ENCODE assay signal across 8 cellular contexts in the genomic region with DNA sequence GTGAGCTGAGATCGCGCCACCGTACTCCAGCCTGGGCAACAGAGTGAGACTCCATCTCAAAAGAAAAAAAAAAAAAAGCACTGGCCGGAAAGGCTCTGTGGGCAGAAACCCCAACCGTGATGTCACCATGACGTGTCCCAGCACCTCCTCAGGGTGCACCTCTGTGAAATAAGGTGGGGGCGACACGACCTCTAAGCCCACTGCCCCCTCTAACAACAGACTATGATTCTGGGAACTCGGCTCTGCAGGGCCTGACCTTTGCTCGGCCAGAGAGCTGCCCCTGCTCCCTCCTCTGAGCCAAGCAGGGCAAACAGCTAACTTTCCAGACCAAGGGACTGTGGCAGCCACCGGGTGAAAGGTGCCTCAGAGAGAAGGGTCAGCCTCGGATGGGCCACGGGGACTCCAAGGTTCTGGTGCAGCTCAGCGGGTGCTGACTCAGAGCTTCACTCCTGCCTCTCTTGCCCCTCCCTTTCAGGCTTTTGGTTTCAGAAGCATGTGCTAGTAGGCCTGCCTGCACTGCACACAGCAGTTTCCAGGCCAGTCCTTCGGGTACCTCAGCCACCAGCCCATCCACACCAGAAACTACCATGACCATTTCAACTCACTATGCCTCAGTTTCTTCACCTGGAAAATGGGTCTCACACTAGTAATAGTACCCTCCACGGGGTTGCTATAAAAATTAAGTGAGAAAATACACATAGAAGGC. TPM values are rescaled to one million over a fixed set of nuclear protein-coding genes. Genes with fewer than 3 reads are reported as not detected.
DNase-seq lines count a peak whose midpoint lies in the region; ATAC-seq, FAIRE-seq and TF ChIP-seq lines count a peak whose summit lies in the region.

No MANE protein-coding gene starts in this region.

- DNase-seq in GM12891 (ENCODE audit: insufficient read length, low spot score) (peak; percentile 60), dedifferentiated amniotic fluid mesenchymal stem cell (ENCODE audit: extremely low spot score) (peak; percentile 59), uterus (peak in 1 of 2 donors; percentile 48), SIG-M5 treated with dmso at 0.1 percent for 504 hours (lab: John Stamatoyannopoulos, UW; ENCODE audit: unreplicated experiment) (no peak), BE2C (no peak)
- DNase-seq in activated CD4-positive, alpha-beta T cell treated with anti-CD3 and anti-CD28 coated beads for 36 hours = peak; percentile 81

- intact Hi-C loops in activated CD4-positive, alpha-beta T cell treated with anti-CD3 and anti-CD28 coated beads for 36 hours (cut with DNase I, micrococcal nuclease) = no loop called here
- intact Hi-C loops in uterus (cut with DNase I; ENCODE audit: low total_unique reads) = no loop called here

- H3K4me1 ChIP-seq in neutrophil (ENCODE audit: control insufficient read depth in 1 of 2, insufficient read depth in 1 of 2, low read depth in 1 of 2, low read length in 1 of 2) (peaks cover 43% of the 10 kb centered on the region in 2 experiments), uterus (peaks cover 20 to 43% of the 10 kb centered on the region in 2 donors), BE2C (peaks cover 5% of the 10 kb centered on the region; the same call in 1 of the 2 replicates)

- H3K27ac Mint-ChIP-seq in activated CD4-positive, alpha-beta T cell treated with anti-CD3 and anti-CD28 coated beads for 36 hours = peak overlapping the region; percentile 99

- peaks cover 23% of the 10 kb centered on the region for H3K36me3 Mint-ChIP-seq in activated CD4-positive, alpha-beta T cell treated with anti-CD3 and anti-CD28 coated beads for 36 hours (ENCODE audit: low read depth)

- peak overlapping the region; percentile 80 for H3K4me3 Mint-ChIP-seq in activated CD4-positive, alpha-beta T cell treated with anti-CD3 and anti-CD28 coated beads for 36 hours

- ATAC-seq in HG03039 (IDR thresholded peaks at IDR 0.05; ENCODE audit: unreplicated experiment) = peak; percentile 45
- peak; percentile 56 for ATAC-seq in activated CD4-positive, alpha-beta T cell treated with anti-CD3 and anti-CD28 coated beads for 36 hours

- POLR2A ChIA-PET in activated CD4-positive, alpha-beta T cell treated with anti-CD3 and anti-CD28 coated beads for 36 hours (lab: Charles Lee) = interaction anchor here (0.6 to 1.1 kb wide), 3 partner anchors 12 to 1779 kb away, joined by 3 read pairs; no protein-coding TSS in a partner anchor

- CTCF ChIA-PET in activated CD4-positive, alpha-beta T cell treated with anti-CD3 and anti-CD28 coated beads for 36 hours (lab: Charles Lee) = interaction anchor here (0.6 to 13.7 kb wide), 3 partner anchors 11 to 1788 kb away, joined by 3 to 205 read pairs (median 4); a partner anchor contains a TSS

- TF ChIP-seq POLR2A in GM12891 (IDR thresholded peaks at IDR 0.05; ENCODE audit: low read depth, low read length) = no peak
- no peak for TF ChIP-seq POLR2A in uterus (IDR thresholded peaks at IDR 0.05)

- H3K27me3 ChIP-seq in neutrophil (no peaks in the 10 kb centered on the region), uterus (no peaks in the 10 kb centered on the region), BE2C (no peaks in the 10 kb centered on the region)

- no peaks in the 10 kb centered on the region for H3K9me3 Mint-ChIP-seq in activated CD4-positive, alpha-beta T cell treated with anti-CD3 and anti-CD28 coated beads for 36 hours (ENCODE audit: low read depth)

- TF ChIP-seq CTCF in neutrophil (IDR thresholded peaks at IDR 0.05) (no peak), uterus (IDR thresholded peaks at IDR 0.05) (no peak), BE2C (IDR thresholded peaks at IDR 0.05; ENCODE audit: low read depth, low read length) (no peak)

- FAIRE-seq in GM12891 (lab: Jason Lieb, UNC) = peak; percentile 79

- H3K27ac ChIP-seq in neutrophil = peak overlapping the region; percentile 1
- H3K27ac ChIP-seq in uterus = peak overlapping the region; percentile 98 to 100

- H3K36me3 ChIP-seq in neutrophil (peaks cover 56% of the 10 kb centered on the region), uterus (no peaks in the 10 kb centered on the region), BE2C (no peaks in the 10 kb centered on the region)

- H3K9me3 ChIP-seq in neutrophil (no peaks in the 10 kb centered on the region), uterus (no peaks in the 10 kb centered on the region), BE2C (no peaks in the 10 kb centered on the region)

- no peak overlapping the region for H3K4me3 ChIP-seq in neutrophil (ENCODE audit: low read depth in 1 of 2, low read length in 1 of 2)
- no peak overlapping the region for H3K4me3 ChIP-seq in uterus
- H3K4me3 ChIP-seq in BE2C (ENCODE audit: low read depth, low read length) = no peak overlapping the region

- H3K4me1 Mint-ChIP-seq in activated CD4-positive, alpha-beta T cell treated with anti-CD3 and anti-CD28 coated beads for 36 hours = peaks cover 67% of the 10 kb centered on the region

- H3K27me3 Mint-ChIP-seq in activated CD4-positive, alpha-beta T cell treated with anti-CD3 and anti-CD28 coated beads for 36 hours = no peaks in the 10 kb centered on the region

TF ChIP-seq in GM12891, 5 proteins besides CTCF, POLR2A, EP300 and RAD21:
- TF ChIP-seq POU2F2 (IDR thresholded peaks at IDR 0.05; ENCODE audit: low read depth, low read length) (no peak), PAX5 (IDR thresholded peaks at IDR 0.05; ENCODE audit: insufficient read depth, low read length, severe bottlenecking) (no peak)

RNA-seq across cellular contexts. Expression of a gene that starts 8.0 kb away (rescaled TPM):
- polyA plus RNA-seq in GM12891 (2012; ENCODE audit: low read depth, missing spikeins) = 37.9 TPM
- 10 to 100 TPM; 51.1 to 54.0 TPM for total RNA-seq in activated CD4-positive, alpha-beta T cell treated with anti-CD3 and anti-CD28 coated beads for 36 hours
- total RNA-seq in uterus = 100 to 1,000 TPM; 112 to 166 (median 120) TPM
- 3.5 TPM for polyA plus RNA-seq in BE2C (2012; ENCODE audit: insufficient read depth, insufficient read length, low read depth)

RNA-seq across cellular contexts. Expression of a gene that starts 13.9 kb away (rescaled TPM):
- polyA plus RNA-seq in GM12891 (2012; ENCODE audit: low read depth, missing spikeins) = 42.6 TPM
- 10 to 100 TPM; 17.8 to 18.5 TPM for total RNA-seq in activated CD4-positive, alpha-beta T cell treated with anti-CD3 and anti-CD28 coated beads for 36 hours
- total RNA-seq in uterus = 10 to 100 TPM; 11.8 to 47.8 (median 31.7) TPM
- polyA plus RNA-seq in BE2C (2012; ENCODE audit: insufficient read depth, insufficient read length, low read depth) = 212 TPM

RNA-seq across cellular contexts. Expression of a gene that starts 14.3 kb away (rescaled TPM):
- 59.1 TPM for polyA plus RNA-seq in GM12891 (2012; ENCODE audit: low read depth, missing spikeins)
- total RNA-seq in activated CD4-positive, alpha-beta T cell treated with anti-CD3 and anti-CD28 coated beads for 36 hours = 10 to 100 TPM; 49.7 to 72.2 TPM
- 100 to 1,000 TPM in 3 of 4 donors, 10 to 100 TPM in 1; 79.6 to 160 (median 134) TPM for total RNA-seq in uterus
- polyA plus RNA-seq in BE2C (2012; ENCODE audit: insufficient read depth, insufficient read length, low read depth) = 322 TPM

RNA-seq across cellular contexts. Expression of a gene that starts 23.4 kb away (rescaled TPM):
- 0.22 TPM for polyA plus RNA-seq in GM12891 (2012; ENCODE audit: low read depth, missing spikeins)
- total RNA-seq in activated CD4-positive, alpha-beta T cell treated with anti-CD3 and anti-CD28 coated beads for 36 hours = under 1 TPM; 0.11 to 0.40 TPM
- 1 to 10 TPM in 1 of 4 donors, under 1 TPM in 2, not detected in 1; 0.29 to 1.0 (median 0.91) TPM for total RNA-seq in uterus
- polyA plus RNA-seq in BE2C (2012; ENCODE audit: insufficient read depth, insufficient read length, low read depth) = 6.8 TPM

Comparison
In these comparisons a context has a peak if more than half of its experiments do, and no peak if none do; other contexts are left out.
1. DNase-seq: peak in GM12891 (single experiment), activated CD4-positive, alpha-beta T cell treated with anti-CD3 and anti-CD28 coated beads for 36 hours (single experiment) and dedifferentiated amniotic fluid mesenchymal stem cell (single experiment); none in SIG-M5 treated with dmso at 0.1 percent for 504 hours (single experiment) and BE2C (single experiment).